32 cellular contexts compared by ENCODE assay signal in the genomic region with DNA sequence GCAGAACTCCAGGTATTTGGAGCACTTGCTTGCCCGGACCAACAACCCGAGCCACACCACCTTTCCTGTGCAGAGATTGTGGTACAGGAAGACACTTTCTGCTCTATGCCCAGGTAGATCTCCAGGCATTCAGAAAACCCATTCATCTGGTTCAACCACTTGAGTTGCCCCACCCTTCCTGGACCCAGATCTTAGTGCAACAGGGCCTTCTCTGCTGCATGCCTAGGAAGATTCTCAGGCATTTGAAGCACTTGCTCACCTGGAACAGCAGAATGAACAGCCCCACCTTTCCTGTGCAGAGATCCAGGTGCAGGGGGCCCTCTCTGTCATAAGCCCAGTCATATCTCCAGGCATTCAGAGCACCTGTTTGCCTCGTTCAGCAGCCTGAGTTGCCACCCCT.
A peak's percentile ranks its signal among the peaks of the same experiment; 100 is the strongest.
DNase-seq lines count a peak whose midpoint lies in the region; ATAC-seq, FAIRE-seq and TF ChIP-seq lines count a peak whose summit lies in the region.
"Had no signal": no experiment of that assay in that cellular context is flagged by ENCODE, and none has a peak within 500 bp of the region (broad histone marks: within the 10 kb centered on the region; RNA-seq: fewer than 3 reads in every experiment).

No MANE protein-coding gene starts in this region.

- H2AFZ ChIP-seq in keratinocyte (ENCODE audit: control insufficient read depth, low read length) = peak overlapping the region; percentile 89

- H3K27ac Mint-ChIP-seq in T-helper 2 cell treated with Interferon-gamma antibody and Interleukin-4, amounts not matched to agents 5 μg/mL and 100 μg/mL, for 36 hours = no peak overlapping the region
- H3K27ac Mint-ChIP-seq: activated CD4-positive, alpha-beta memory T cell treated with anti-CD3 and anti-CD28 coated beads for 36 hours; activated T-helper 1 cell treated with anti-CD3 and anti-CD28 coated beads, Interleukin-12 subunit alpha, Interleukin-12 subunit beta, Interleukin-2, Interleukin-4 antibody, amounts not matched to agents 30 ng/mL and 10 ng/mL and 1 ng/mL, durations not matched to agents 14 hours and 24 hours and 36 hours; effector memory CD8-positive, alpha-beta T cell; stimulated activated effector memory CD8-positive, alpha-beta T cell treated with anti-CD3 and anti-CD28 coated beads, Interleukin-12 subunit alpha, Interleukin-12 subunit beta, amount 100 ng/mL, for 72 hours; T-helper 17 cell had no signal

- H3K9me3 Mint-ChIP-seq in T-helper 2 cell treated with Interferon-gamma antibody and Interleukin-4, amounts not matched to agents 5 μg/mL and 100 μg/mL, for 36 hours = peaks cover 21% of the 10 kb centered on the region

- no peaks in the 10 kb centered on the region for H3K36me3 Mint-ChIP-seq in T-helper 2 cell treated with Interferon-gamma antibody and Interleukin-4, amounts not matched to agents 5 μg/mL and 100 μg/mL, for 36 hours (ENCODE audit: low read depth)
- H3K36me3 Mint-ChIP-seq: activated CD4-positive, alpha-beta memory T cell treated with anti-CD3 and anti-CD28 coated beads for 36 hours; stimulated activated effector memory CD8-positive, alpha-beta T cell treated with anti-CD3 and anti-CD28 coated beads, Interleukin-12 subunit alpha, Interleukin-12 subunit beta, amount 100 ng/mL, for 72 hours had no signal

- TF ChIP-seq CTCF in RWPE2 (IDR thresholded peaks at IDR 0.05; ENCODE audit: poor library complexity, severe bottlenecking) = no peak
- TF ChIP-seq CTCF in keratinocyte (optimal IDR thresholded peaks at IDR 0.05 in 1 of 3, IDR thresholded peaks at IDR 0.05 in 1 of 3, conservative IDR thresholded peaks at IDR 0.05 in 1 of 3; ENCODE audit: extremely low read depth in 1 of 3, insufficient read depth in 2 of 3, low read length in 3 of 3) = no peak
- no peak for TF ChIP-seq CTCF in upper lobe of left lung (IDR thresholded peaks at IDR 0.05)

- 45 to 77% methylated on average over 2 to 3 of the region's 3 CpGs for WGBS in upper lobe of left lung, 2 donors

- no peak for TF ChIP-seq EP300 in upper lobe of left lung (IDR thresholded peaks at IDR 0.05)

- H3K4me1 ChIP-seq in RWPE2 (ENCODE audit: insufficient read depth, poor library complexity, severe bottlenecking) (peaks cover 6% of the 10 kb centered on the region), keratinocyte (ENCODE audit: control insufficient read depth, extremely low read depth, insufficient read depth, low read length) (peaks cover 17% of the 10 kb centered on the region), upper lobe of left lung (no peaks in the 10 kb centered on the region)
- H3K4me1 ChIP-seq: uterus had no signal

- ATAC-seq in RWPE2 (ENCODE audit: low read depth) (peak; percentile 81), upper lobe of left lung (ENCODE audit: low FRiP score in 2 of 2) (peak; percentile 24 to 49)
- ATAC-seq: effector memory CD8-positive, alpha-beta T cell; SK-N-SH treated with all-trans-retinoic acid at 6 μM for 48 hours; T-helper 17 cell had no signal

- H3K27me3 ChIP-seq in RWPE2 (ENCODE audit: insufficient read depth, poor library complexity, severe bottlenecking) = no peaks in the 10 kb centered on the region
- no peaks in the 10 kb centered on the region for H3K27me3 ChIP-seq in keratinocyte (ENCODE audit: control insufficient read depth, extremely low read depth, insufficient read depth, low read length)
- H3K27me3 ChIP-seq in upper lobe of left lung = no peaks in the 10 kb centered on the region
- H3K27me3 ChIP-seq: esophagus squamous epithelium, ovary, uterus had no signal

- H3K9me3 ChIP-seq in RWPE2 (ENCODE audit: severe bottlenecking) (no peaks in the 10 kb centered on the region), keratinocyte (ENCODE audit: control insufficient read depth, low read depth, low read length) (no peaks in the 10 kb centered on the region), upper lobe of left lung (no peaks in the 10 kb centered on the region)
- H3K9me3 ChIP-seq: esophagus squamous epithelium, ovary, uterus had no signal

- DNase-seq in NCI-H748 (lab: John Stamatoyannopoulos, UW; ENCODE audit: unreplicated experiment) (peak; percentile 44), NCI-H748 treated with DMSO at 0.1 percent for 48 hours (lab: John Stamatoyannopoulos, UW) (no peak), RWPE2 (ENCODE audit: low spot score) (peak; percentile 34), keratinocyte (ENCODE audit: low read depth, low spot score) (peak; percentile 33), upper lobe of left lung (peak in 1 of 2 donors; percentile 39), T1000 (lab: John Stamatoyannopoulos, UW) (no peak)
- DNase-seq in T-helper 2 cell treated with Interferon-gamma antibody and Interleukin-4, amounts not matched to agents 5 μg/mL and 100 μg/mL, for 36 hours (ENCODE audit: low spot score) = no peak
- DNase-seq in activated naive CD4-positive, alpha-beta T cell treated with anti-CD3 and anti-CD28 coated beads, Interleukin-2, amount 50 U/mL, for 16 hours = no peak
- DNase-seq: 8988T; activated CD4-positive, alpha-beta memory T cell treated with anti-CD3 and anti-CD28 coated beads for 36 hours; activated CD4-positive, alpha-beta T cell treated with anti-CD3 and anti-CD28 coated beads for 1 hour; activated CD8-positive, alpha-beta memory T cell treated with anti-CD3 and anti-CD28 coated beads, Interleukin-2, amount 50 U/mL, for 4 hours; activated naive CD4-positive, alpha-beta T cell treated with Interleukin-2 at 50 U/mL for 16 hours; C1 segment of cervical spinal cord; COR-L47; DND-41; effector memory CD8-positive, alpha-beta T cell; esophagus squamous epithelium; GF-D8; Kasumi-1; NCI-H1417; NCI-H2029; NCI-H345; ovary; T-helper 17 cell; uterus had no signal

- H3K4me3 ChIP-seq in RWPE2 (ENCODE audit: severe bottlenecking) (no peak overlapping the region), keratinocyte (ENCODE audit: control insufficient read depth in 2 of 3, extremely low read depth in 1 of 3, insufficient read depth in 2 of 3, low read depth in 1 of 3, low read length in 3 of 3) (peak overlapping the region in 1 of 3 experiments; percentile 24), upper lobe of left lung (no peak overlapping the region)
- H3K4me3 ChIP-seq: esophagus squamous epithelium, ovary, uterus had no signal

- no peak overlapping the region for H3K4me3 Mint-ChIP-seq in T-helper 2 cell treated with Interferon-gamma antibody and Interleukin-4, amounts not matched to agents 5 μg/mL and 100 μg/mL, for 36 hours
- H3K4me3 Mint-ChIP-seq: activated CD4-positive, alpha-beta memory T cell treated with anti-CD3 and anti-CD28 coated beads for 36 hours; activated T-helper 1 cell treated with anti-CD3 and anti-CD28 coated beads, Interleukin-12 subunit alpha, Interleukin-12 subunit beta, Interleukin-2, Interleukin-4 antibody, amounts not matched to agents 30 ng/mL and 10 ng/mL and 1 ng/mL, durations not matched to agents 14 hours and 24 hours and 36 hours; central memory CD8-positive, alpha-beta T cell; effector memory CD8-positive, alpha-beta T cell; stimulated activated effector memory CD8-positive, alpha-beta T cell treated with anti-CD3 and anti-CD28 coated beads, Interleukin-12 subunit alpha, Interleukin-12 subunit beta, amount 100 ng/mL, for 72 hours; T-helper 17 cell had no signal

- FAIRE-seq in keratinocyte (lab: Jason Lieb, UNC) = peak; percentile 87
- FAIRE-seq: frontal cortex had no signal

- H3K36me3 ChIP-seq in RWPE2 (ENCODE audit: low read depth) (no peaks in the 10 kb centered on the region), keratinocyte (ENCODE audit: control insufficient read depth in 2 of 2, extremely low read depth in 1 of 2, insufficient read depth in 2 of 2, low read length in 2 of 2) (no peaks in the 10 kb centered on the region), upper lobe of left lung (no peaks in the 10 kb centered on the region)
- H3K36me3 ChIP-seq: esophagus squamous epithelium, ovary, uterus had no signal

- no peak overlapping the region for H3K9ac ChIP-seq in keratinocyte (ENCODE audit: control insufficient read depth, extremely low read depth, insufficient read depth, low read length)

- H3K4me2 ChIP-seq in keratinocyte (ENCODE audit: control insufficient read depth, extremely low read depth, insufficient read depth, low read depth, low read length) = peak overlapping the region; percentile 53

- H3K9me1 ChIP-seq in keratinocyte (ENCODE audit: control insufficient read depth, extremely low read depth, insufficient read depth, low read length) = no peaks in the 10 kb centered on the region

- H3K4me1 Mint-ChIP-seq in T-helper 2 cell treated with Interferon-gamma antibody and Interleukin-4, amounts not matched to agents 5 μg/mL and 100 μg/mL, for 36 hours (ENCODE audit: low read depth) = no peaks in the 10 kb centered on the region
- H3K4me1 Mint-ChIP-seq: central memory CD8-positive, alpha-beta T cell; stimulated activated effector memory CD8-positive, alpha-beta T cell treated with anti-CD3 and anti-CD28 coated beads, Interleukin-12 subunit alpha, Interleukin-12 subunit beta, amount 100 ng/mL, for 72 hours; T-helper 17 cell had no signal

- H4K20me1 ChIP-seq in keratinocyte (ENCODE audit: control insufficient read depth, extremely low read depth, insufficient read depth, low read length) = no peaks in the 10 kb centered on the region

- H3K27ac ChIP-seq in RWPE2 (ENCODE audit: poor library complexity, severe bottlenecking) = no peak overlapping the region
- H3K27ac ChIP-seq in keratinocyte (ENCODE audit: control insufficient read depth, insufficient read depth, low read length) = peak overlapping the region; percentile 34
- H3K27ac ChIP-seq in upper lobe of left lung = no peak overlapping the region
- H3K27ac ChIP-seq: HL-60, ovary, uterus had no signal

- dilution Hi-C loops in keratinocyte (cut with MboI; ENCODE audit: extremely low pct_ligation_motif_present, low sequenced_read_pairs) = no loop called here

- H3K79me2 ChIP-seq in keratinocyte (ENCODE audit: control insufficient read depth, insufficient read depth, low read length) = no peaks in the 10 kb centered on the region

- TF ChIP-seq POLR2A in upper lobe of left lung (IDR thresholded peaks at IDR 0.05) = no peak

- no peaks in the 10 kb centered on the region for H3K27me3 Mint-ChIP-seq in T-helper 2 cell treated with Interferon-gamma antibody and Interleukin-4, amounts not matched to agents 5 μg/mL and 100 μg/mL, for 36 hours (ENCODE audit: low read depth)
- H3K27me3 Mint-ChIP-seq: activated CD4-positive, alpha-beta memory T cell treated with anti-CD3 and anti-CD28 coated beads for 36 hours; central memory CD8-positive, alpha-beta T cell; effector memory CD8-positive, alpha-beta T cell; T-helper 17 cell had no signal

Comparison
In these comparisons a context has a peak if more than half of its experiments do, and no peak if none do; other contexts are left out.
1. DNase-seq: peak in NCI-H748 (single experiment), RWPE2 (single experiment) and keratinocyte (single experiment); none in NCI-H748 treated with DMSO at 0.1 percent for 48 hours (single experiment), T-helper 2 cell treated with Interferon-gamma antibody and Interleukin-4, amounts not matched to agents 5 μg/mL and 100 μg/mL, for 36 hours (single experiment), T1000 (single experiment) and activated naive CD4-positive, alpha-beta T cell treated with anti-CD3 and anti-CD28 coated beads, Interleukin-2, amount 50 U/mL, for 16 hours (single experiment).